In genomic region chr11:15341587-15341986, GRCh38 we compare ENCODE assay signal across 20 cellular contexts.
DNase-seq lines count a peak whose midpoint lies in the region; ATAC-seq and TF ChIP-seq lines count a peak whose summit lies in the region.
"Had no signal": no experiment of that assay in that cellular context is flagged by ENCODE, and none has a peak within 500 bp of the region (broad histone marks: within the 10 kb centered on the region; RNA-seq: fewer than 3 reads in every experiment).

No MANE protein-coding gene starts in this region.

- no peak overlapping the region for H3K27ac ChIP-seq in RWPE1
- H3K27ac ChIP-seq: 22Rv1, A549, BLaER1, GM23248 had no signal

- no peak overlapping the region for H3K4me3 Mint-ChIP-seq in effector memory CD8-positive, alpha-beta T cell
- H3K4me3 Mint-ChIP-seq: CD8-positive, alpha-beta T cell had no signal

- peaks cover 0 to 2% of the 10 kb centered on the region in 2 donors for H3K9me3 Mint-ChIP-seq in effector memory CD8-positive, alpha-beta T cell

- CTCF ChIA-PET in RWPE1 (lab: Yijun Ruan, JAX) = interaction anchor here (0.6 kb wide), 1 partner anchor 428 kb away, joined by 3 read pairs; no protein-coding TSS in a partner anchor

- DNase-seq in NCI-H1417 (lab: John Stamatoyannopoulos, UW) = peak in 2 of 3 experiments; percentile 20 to 57
- DNase-seq in NCI-H1417 treated with DMSO at 0.1 percent for 48 hours (lab: John Stamatoyannopoulos, UW) = no peak
- peak; percentile 32 for DNase-seq in NCI-H69 (lab: John Stamatoyannopoulos, UW)
- DNase-seq in iPS-NIHi11 (ENCODE audit: low spot score) = peak; percentile 12
- DNase-seq in germinal center (ENCODE audit: low spot score) = no peak
- DNase-seq in RWPE1 (ENCODE audit: low spot score) = no peak
- DNase-seq in effector memory CD8-positive, alpha-beta T cell = no peak
- no peak for DNase-seq in COLO668 (lab: John Stamatoyannopoulos, UW; ENCODE audit: unreplicated experiment)
- DNase-seq: CD8-positive, alpha-beta T cell; COR-L47; DMS 273 treated with DMSO at 0.1 percent for 48 hours; DMS53; DND-41; EL; GM23248 had no signal

- POLR2A ChIA-PET in RWPE1 (lab: Yijun Ruan, JAX; ENCODE audit: low non-redundant PET) = no interaction called here

- no peaks in the 10 kb centered on the region for H3K36me3 Mint-ChIP-seq in effector memory CD8-positive, alpha-beta T cell (ENCODE audit: insufficient read depth)
- H3K36me3 Mint-ChIP-seq: CD8-positive, alpha-beta T cell had no signal

- H3K27ac Mint-ChIP-seq in effector memory CD8-positive, alpha-beta T cell = no peak overlapping the region
- H3K27ac Mint-ChIP-seq: CD8-positive, alpha-beta T cell had no signal

- peaks cover 9 to 11% of the 10 kb centered on the region in 2 donors for H3K27me3 Mint-ChIP-seq in effector memory CD8-positive, alpha-beta T cell

- no peak for ATAC-seq in effector memory CD8-positive, alpha-beta T cell (replicated peaks)
- ATAC-seq: A549; CD8-positive, alpha-beta T cell; GM12878; HCT116 had no signal

- no peaks in the 10 kb centered on the region for H3K4me1 Mint-ChIP-seq in effector memory CD8-positive, alpha-beta T cell (ENCODE audit: low read depth in 2 of 2)

- no peak for TF ChIP-seq CTCF in RWPE1 (conservative IDR thresholded peaks at IDR 0.05; ENCODE audit: low read depth)

Comparison
In these comparisons a context has a peak if more than half of its experiments do, and no peak if none do; other contexts are left out.
1. DNase-seq: peak in NCI-H1417 (2 of 3), NCI-H69 (single experiment) and iPS-NIHi11 (single experiment); none in NCI-H1417 treated with DMSO at 0.1 percent for 48 hours (single experiment), germinal center (single experiment), RWPE1 (single experiment), effector memory CD8-positive, alpha-beta T cell (0 of 3) and COLO668 (single experiment).